Comparison of ENCODE assay signal across 8 cellular contexts in genomic region chr4:110198472-110199419, GRCh38. TPM values are rescaled to one million over a fixed set of nuclear protein-coding genes. Genes with fewer than 3 reads are reported as not detected.
DNase-seq lines count a peak whose midpoint lies in the region; ATAC-seq and TF ChIP-seq lines count a peak whose summit lies in the region.

Gene ELOVL6, minus strand, starts transcription at chr4:110198615. Its CDS starts 280 bp downstream, at chr4:110198335.

- H3K9ac ChIP-seq in BLaER1 (peak within 1 kb of the TSS; percentile 98), skeletal muscle satellite cell (ENCODE audit: low read depth, low read length) (peak within 1 kb of the TSS; percentile 85)

- H3K4me3 ChIP-seq in BLaER1 = peak within 1 kb of the TSS; percentile 96
- peak within 1 kb of the TSS; percentile 79 to 87 for H3K4me3 ChIP-seq in cardiac fibroblast (replicated peaks in 1 of 2; ENCODE audit: low read depth in 2 of 2, low read length in 2 of 2)
- peak within 1 kb of the TSS; percentile 80 for H3K4me3 ChIP-seq in skeletal muscle satellite cell (ENCODE audit: low read length)

- no peaks in the 10 kb centered on the region for H3K9me3 Mint-ChIP-seq in T-helper 2 cell treated with Interferon-gamma antibody and Interleukin-4, amounts not matched to agents 5 μg/mL and 100 μg/mL, for 36 hours

- peak within 1 kb of the TSS; percentile 95 for H3K27ac ChIP-seq in BLaER1

- H3K27me3 ChIP-seq in BLaER1 (no peaks in the 10 kb centered on the region), skeletal muscle satellite cell (ENCODE audit: control insufficient read depth, insufficient read depth, low read length) (no peaks in the 10 kb centered on the region)

- peak within 1 kb of the TSS; percentile 100 for H3K27ac Mint-ChIP-seq in T-helper 2 cell treated with Interferon-gamma antibody and Interleukin-4, amounts not matched to agents 5 μg/mL and 100 μg/mL, for 36 hours

- H3K36me3 ChIP-seq in BLaER1 = no peaks in the 10 kb centered on the region
- H3K36me3 ChIP-seq in skeletal muscle satellite cell (ENCODE audit: insufficient read depth, low read length) = no peaks in the 10 kb centered on the region

- H3K36me3 Mint-ChIP-seq in T-helper 2 cell treated with Interferon-gamma antibody and Interleukin-4, amounts not matched to agents 5 μg/mL and 100 μg/mL, for 36 hours (ENCODE audit: low read depth) = peaks cover 6% of the 10 kb centered on the region

- peaks cover 19% of the 10 kb centered on the region for H3K4me1 Mint-ChIP-seq in T-helper 2 cell treated with Interferon-gamma antibody and Interleukin-4, amounts not matched to agents 5 μg/mL and 100 μg/mL, for 36 hours (ENCODE audit: low read depth)

- TF ChIP-seq CTCF in cardiac fibroblast (IDR thresholded peaks at IDR 0.05; ENCODE audit: low read depth, low read length) = no peak

- H3K4me3 Mint-ChIP-seq in T-helper 2 cell treated with Interferon-gamma antibody and Interleukin-4, amounts not matched to agents 5 μg/mL and 100 μg/mL, for 36 hours = peak within 1 kb of the TSS; percentile 100

- DNase-seq in NCI-H1092 treated with DMSO at 0.1 percent for 48 hours (lab: John Stamatoyannopoulos, UW) (peak; percentile 63), cardiac fibroblast (ENCODE audit: low read depth in 2 of 2) (peak; percentile 79 to 85), iPS-NIHi7 (ENCODE audit: extremely low spot score) (peak; percentile 73)
- DNase-seq in T-helper 2 cell treated with Interferon-gamma antibody and Interleukin-4, amounts not matched to agents 5 μg/mL and 100 μg/mL, for 36 hours (ENCODE audit: low spot score) = peak; percentile 40

- peak within 1 kb of the TSS; percentile 95 for H3K4me2 ChIP-seq in BLaER1
- peak within 1 kb of the TSS; percentile 93 for H3K4me2 ChIP-seq in skeletal muscle satellite cell (ENCODE audit: low read length)

- H4K20me1 ChIP-seq in BLaER1 = no peaks in the 10 kb centered on the region

- H3K9me3 ChIP-seq in BLaER1 (no peaks in the 10 kb centered on the region), skeletal muscle satellite cell (replicated peaks; ENCODE audit: low read length) (no peaks in the 10 kb centered on the region)

- peaks cover 33% of the 10 kb centered on the region for H3K4me1 ChIP-seq in BLaER1
- H3K4me1 ChIP-seq in skeletal muscle satellite cell (ENCODE audit: control insufficient read depth, insufficient read depth, low read length) = peaks cover 15% of the 10 kb centered on the region

- H3K27me3 Mint-ChIP-seq in T-helper 2 cell treated with Interferon-gamma antibody and Interleukin-4, amounts not matched to agents 5 μg/mL and 100 μg/mL, for 36 hours (ENCODE audit: low read depth) = no peaks in the 10 kb centered on the region

- ATAC-seq in GM19455 (IDR thresholded peaks at IDR 0.05; ENCODE audit: unreplicated experiment) = peak; percentile 14
- no peak for ATAC-seq in HG02623 (IDR thresholded peaks at IDR 0.05; ENCODE audit: unreplicated experiment)

RNA-seq across cellular contexts. Expression of gene ELOVL6, which starts in this region (rescaled TPM):
- total RNA-seq in skeletal muscle satellite cell (2012; rRNA removed) = 14.0 and 18.3 TPM in 2 replicates
